8 cellular contexts compared by ENCODE assay signal in genomic region chrX:72714471-72714916, GRCh38. TPM values are rescaled to one million over a fixed set of nuclear protein-coding genes. Genes with fewer than 3 reads are reported as not detected.
DNase-seq lines count a peak whose midpoint lies in the region; ATAC-seq and TF ChIP-seq lines count a peak whose summit lies in the region.

No MANE protein-coding gene starts in this region.

- CTCF ChIA-PET in activated naive CD4-positive, alpha-beta T cell treated with anti-CD3 and anti-CD28 coated beads for 36 hours (lab: Charles Lee): no interaction called here
- CTCF ChIA-PET in activated CD4-positive, alpha-beta memory T cell treated with anti-CD3 and anti-CD28 coated beads, Interleukin-2, amount 10 ng/mL, durations not matched to agents 7 days and 5 days (lab: Charles Lee): no interaction called here

- H3K36me3 ChIP-seq in muscle layer of colon (ENCODE audit: insufficient read depth, low read length): no peaks in the 10 kb centered on the region
- H3K36me3 ChIP-seq in upper lobe of right lung: no peaks in the 10 kb centered on the region

- no peaks in the 10 kb centered on the region for H3K36me3 Mint-ChIP-seq in activated naive CD4-positive, alpha-beta T cell treated with anti-CD3 and anti-CD28 coated beads for 36 hours (ENCODE audit: low read depth)
- H3K36me3 Mint-ChIP-seq in activated CD4-positive, alpha-beta memory T cell treated with anti-CD3 and anti-CD28 coated beads, Interleukin-2, amount 10 ng/mL, durations not matched to agents 7 days and 5 days (ENCODE audit: low read depth): no peaks in the 10 kb centered on the region

- ATAC-seq in upper lobe of right lung (peak; percentile 91), GM18873 (IDR thresholded peaks at IDR 0.05; ENCODE audit: low FRiP score, unreplicated experiment) (no peak)

- intact Hi-C loops in activated naive CD4-positive, alpha-beta T cell treated with anti-CD3 and anti-CD28 coated beads for 36 hours (cut with micrococcal nuclease): loop anchor here (1.0 to 5.0 kb wide), 4 partner anchors 93 to 498 kb away; partner anchors contain the start of genes HDAC8, NAP1L2 and RPS4X
- intact Hi-C loops in upper lobe of right lung (cut with DNase I): no loop called here

- no peaks in the 10 kb centered on the region for H3K9me3 Mint-ChIP-seq in activated naive CD4-positive, alpha-beta T cell treated with anti-CD3 and anti-CD28 coated beads for 36 hours
- H3K9me3 Mint-ChIP-seq in activated CD4-positive, alpha-beta memory T cell treated with anti-CD3 and anti-CD28 coated beads, Interleukin-2, amount 10 ng/mL, durations not matched to agents 7 days and 5 days: no peaks in the 10 kb centered on the region

- peak overlapping the region; percentile 41 for H3K27ac Mint-ChIP-seq in activated naive CD4-positive, alpha-beta T cell treated with anti-CD3 and anti-CD28 coated beads for 36 hours
- no peak overlapping the region for H3K27ac Mint-ChIP-seq in activated CD4-positive, alpha-beta memory T cell treated with anti-CD3 and anti-CD28 coated beads, Interleukin-2, amount 10 ng/mL, durations not matched to agents 7 days and 5 days

- DNase-seq in activated naive CD4-positive, alpha-beta T cell treated with anti-CD3 and anti-CD28 coated beads for 36 hours: peak; percentile 4
- DNase-seq in activated naive CD4-positive, alpha-beta T cell (lab: John Stamatoyannopoulos, UW): no peak
- peak; percentile 47 for DNase-seq in NCI-H146 treated with DMSO at 0.1 percent for 48 hours (lab: John Stamatoyannopoulos, UW; ENCODE audit: unreplicated experiment)
- DNase-seq in activated CD4-positive, alpha-beta memory T cell treated with anti-CD3 and anti-CD28 coated beads, Interleukin-2, amount 10 ng/mL, durations not matched to agents 7 days and 5 days: no peak
- peak; percentile 77 for DNase-seq in fibroblast of mammary gland (ENCODE audit: low read depth)
- peak; percentile 73 for DNase-seq in upper lobe of right lung

- TF ChIP-seq CTCF in fibroblast of mammary gland (conservative IDR thresholded peaks at IDR 0.05; ENCODE audit: control insufficient read depth, insufficient read depth, low read depth, low read length): no peak
- no peak for TF ChIP-seq CTCF in upper lobe of right lung (IDR thresholded peaks at IDR 0.05)

- H3K9ac ChIP-seq in muscle layer of colon (ENCODE audit: low read length): peak overlapping the region; percentile 5

- H3K27me3 Mint-ChIP-seq in activated naive CD4-positive, alpha-beta T cell treated with anti-CD3 and anti-CD28 coated beads for 36 hours (ENCODE audit: low read depth): peaks cover 4% of the 10 kb centered on the region
- H3K27me3 Mint-ChIP-seq in activated CD4-positive, alpha-beta memory T cell treated with anti-CD3 and anti-CD28 coated beads, Interleukin-2, amount 10 ng/mL, durations not matched to agents 7 days and 5 days: peaks cover 6% of the 10 kb centered on the region

- H3K4me3 ChIP-seq in fibroblast of mammary gland (ENCODE audit: control insufficient read depth, low read depth, low read length) (peak overlapping the region; percentile 51), muscle layer of colon (ENCODE audit: low read depth in 1 of 2, low read length in 2 of 2) (peak overlapping the region; percentile 47 to 59), upper lobe of right lung (peak overlapping the region; percentile 50)

- H3K9me3 ChIP-seq in muscle layer of colon (ENCODE audit: low read length) (no peaks in the 10 kb centered on the region), upper lobe of right lung (no peaks in the 10 kb centered on the region)

- POLR2A ChIA-PET in activated CD4-positive, alpha-beta memory T cell treated with anti-CD3 and anti-CD28 coated beads, Interleukin-2, amount 10 ng/mL, durations not matched to agents 7 days and 5 days (lab: Charles Lee): interaction anchor here (1.1 kb wide), 1 partner anchor 94 kb away, joined by 3 read pairs; no protein-coding TSS in a partner anchor

- H3K27me3 ChIP-seq in muscle layer of colon (ENCODE audit: control insufficient read depth in 1 of 2, insufficient read depth in 2 of 2, low read length in 2 of 2) (no peaks in the 10 kb centered on the region), upper lobe of right lung (no peaks in the 10 kb centered on the region)

- H3K4me1 Mint-ChIP-seq in activated naive CD4-positive, alpha-beta T cell treated with anti-CD3 and anti-CD28 coated beads for 36 hours (ENCODE audit: low read depth): peaks cover 6% of the 10 kb centered on the region
- peaks cover 14% of the 10 kb centered on the region for H3K4me1 Mint-ChIP-seq in activated CD4-positive, alpha-beta memory T cell treated with anti-CD3 and anti-CD28 coated beads, Interleukin-2, amount 10 ng/mL, durations not matched to agents 7 days and 5 days

- H3K27ac ChIP-seq in muscle layer of colon (ENCODE audit: low read depth, low read length) (peak overlapping the region; percentile 58), upper lobe of right lung (peak overlapping the region; percentile 71)

- H3K4me1 ChIP-seq in muscle layer of colon (ENCODE audit: insufficient read depth, low read length) (no peaks in the 10 kb centered on the region), upper lobe of right lung (no peaks in the 10 kb centered on the region)

- peak overlapping the region; percentile 67 for H3K4me3 Mint-ChIP-seq in activated naive CD4-positive, alpha-beta T cell treated with anti-CD3 and anti-CD28 coated beads for 36 hours
- peak overlapping the region; percentile 50 for H3K4me3 Mint-ChIP-seq in activated CD4-positive, alpha-beta memory T cell treated with anti-CD3 and anti-CD28 coated beads, Interleukin-2, amount 10 ng/mL, durations not matched to agents 7 days and 5 days

RNA-seq across cellular contexts. Expression of gene PHKA1, which starts 0.4 kb away (rescaled TPM):
- total RNA-seq in activated naive CD4-positive, alpha-beta T cell treated with anti-CD3 and anti-CD28 coated beads for 36 hours: 1 to 10 TPM; 5.8 to 6.5 TPM
- 1 to 10 TPM; 1.4 to 1.6 TPM for total RNA-seq in activated CD4-positive, alpha-beta memory T cell treated with anti-CD3 and anti-CD28 coated beads, Interleukin-2, amount 10 ng/mL, durations not matched to agents 7 days and 5 days
- 4.2 TPM for total RNA-seq in upper lobe of right lung

Comparison
In these comparisons a context has a peak if more than half of its experiments do, and no peak if none do; other contexts are left out.
1. DNase-seq: peak in activated naive CD4-positive, alpha-beta T cell treated with anti-CD3 and anti-CD28 coated beads for 36 hours (single experiment), NCI-H146 treated with DMSO at 0.1 percent for 48 hours (single experiment), fibroblast of mammary gland (single experiment) and upper lobe of right lung (single experiment); none in activated naive CD4-positive, alpha-beta T cell (0 of 4) and activated CD4-positive, alpha-beta memory T cell treated with anti-CD3 and anti-CD28 coated beads, Interleukin-2, amount 10 ng/mL, durations not matched to agents 7 days and 5 days (single experiment).
2. Peak in every context shown above with its lines, with median percentiles within 50 percentile points of each other: H3K4me3 ChIP-seq.